In the genomic region with DNA sequence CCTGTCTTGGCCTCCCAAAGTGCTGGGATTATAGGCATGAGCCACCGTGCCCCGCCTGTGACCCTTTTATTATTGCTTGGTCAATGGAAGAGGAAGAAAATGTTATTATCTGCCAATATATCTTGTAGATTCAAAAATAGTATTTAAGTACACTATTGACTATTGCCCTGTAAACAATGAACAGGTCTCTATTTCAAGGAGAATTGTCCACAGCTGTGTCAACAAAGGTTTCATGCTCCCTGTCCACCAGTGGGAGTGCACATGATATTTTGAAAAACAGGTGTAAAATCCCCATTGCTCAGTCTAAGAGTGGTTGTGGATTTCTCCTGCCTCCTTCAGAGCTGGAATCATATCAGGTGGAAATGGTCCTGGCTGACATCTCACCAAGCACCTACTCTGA, we compare ENCODE assay signal across 23 cellular contexts. TPM values are rescaled to one million over a fixed set of nuclear protein-coding genes. Genes with fewer than 3 reads are reported as not detected.
A peak's percentile ranks its signal among the peaks of the same experiment; 100 is the strongest.
DNase-seq lines count a peak whose midpoint lies in the region; ATAC-seq and FAIRE-seq lines count a peak whose summit lies in the region.
"Had no signal": no experiment of that assay in that cellular context is flagged by ENCODE, and none has a peak within 500 bp of the region (broad histone marks: within the 10 kb centered on the region; RNA-seq: fewer than 3 reads in every experiment).

No MANE protein-coding gene starts in this region.

- no peak overlapping the region for H3K27ac Mint-ChIP-seq in activated CD8-positive, alpha-beta memory T cell treated with anti-CD3 and anti-CD28 coated beads, Interleukin-2, amount 10 ng/mL, durations not matched to agents 7 days and 5 days

- no peaks in the 10 kb centered on the region for H3K27me3 ChIP-seq in HAP-1 (ENCODE audit: low read depth)
- H3K27me3 ChIP-seq: Peyer's patch had no signal

- H3K36me3 Mint-ChIP-seq in activated CD8-positive, alpha-beta memory T cell treated with anti-CD3 and anti-CD28 coated beads, Interleukin-2, amount 10 ng/mL, durations not matched to agents 7 days and 5 days, result no peaks in the 10 kb centered on the region

- in situ Hi-C loops in HAP-1 (cut with MboI; ENCODE audit: low sequenced_read_pairs), result no loop called here

- H3K9me3 ChIP-seq in HAP-1, result no peaks in the 10 kb centered on the region
- H3K9me3 ChIP-seq: BE2C, Peyer's patch, SK-N-SH had no signal

- H3K4me3 ChIP-seq in HAP-1, result no peak overlapping the region
- H3K4me3 ChIP-seq: GM23248, Peyer's patch had no signal

- no peak for ATAC-seq in activated CD8-positive, alpha-beta memory T cell treated with anti-CD3 and anti-CD28 coated beads, Interleukin-2, amount 10 ng/mL, durations not matched to agents 7 days and 5 days

- CTCF ChIA-PET in activated CD8-positive, alpha-beta memory T cell treated with anti-CD3 and anti-CD28 coated beads, Interleukin-2, amount 10 ng/mL, durations not matched to agents 7 days and 5 days (lab: Charles Lee), result no interaction called here

- H3K27me3 Mint-ChIP-seq in activated CD8-positive, alpha-beta memory T cell treated with anti-CD3 and anti-CD28 coated beads, Interleukin-2, amount 10 ng/mL, durations not matched to agents 7 days and 5 days, result no peaks in the 10 kb centered on the region

- peaks cover 4% of the 10 kb centered on the region for H3K4me1 Mint-ChIP-seq in activated CD8-positive, alpha-beta memory T cell treated with anti-CD3 and anti-CD28 coated beads, Interleukin-2, amount 10 ng/mL, durations not matched to agents 7 days and 5 days

- no peak for FAIRE-seq in RCC 7860 (lab: Jason Lieb, UNC)
- FAIRE-seq: A204.1, GM12892, GM18507 had no signal

- no peaks in the 10 kb centered on the region for H3K4me1 ChIP-seq in HAP-1
- H3K4me1 ChIP-seq: BE2C, Peyer's patch had no signal

- H3K4me3 Mint-ChIP-seq in activated CD8-positive, alpha-beta memory T cell treated with anti-CD3 and anti-CD28 coated beads, Interleukin-2, amount 10 ng/mL, durations not matched to agents 7 days and 5 days, result no peak overlapping the region

- peak; percentile 59 for DNase-seq in NCI-H748 (lab: John Stamatoyannopoulos, UW; ENCODE audit: unreplicated experiment)
- DNase-seq in NCI-H748 treated with DMSO at 0.1 percent for 48 hours (lab: John Stamatoyannopoulos, UW), result no peak
- peak; percentile 87 for DNase-seq in DMS53 (lab: John Stamatoyannopoulos, UW)
- DNase-seq in NCI-H69 (lab: John Stamatoyannopoulos, UW), result peak; percentile 18
- peak; percentile 37 for DNase-seq in mesenteric fat pad (ENCODE audit: low spot score)
- DNase-seq in HAP-1 (ENCODE audit: low spot score in 2 of 2), result no peak
- no peak for DNase-seq in activated CD8-positive, alpha-beta memory T cell treated with anti-CD3 and anti-CD28 coated beads, Interleukin-2, amount 10 ng/mL, durations not matched to agents 7 days and 5 days
- no peak for DNase-seq in RCC 7860 (ENCODE audit: low spot score)
- DNase-seq: BE2C; CD4-positive, alpha-beta T cell; DMS79; GM23248; HCEC 1CT; NCI-H1092 treated with DMSO at 0.1 percent for 48 hours; NCI-H187; NCI-H446 treated with DMSO at 0.1 percent for 48 hours; NCI-H82; Right ventricle myocardium superior; SK-N-SH had no signal

- no peaks in the 10 kb centered on the region for H3K36me3 ChIP-seq in HAP-1 (replicated peaks)
- H3K36me3 ChIP-seq: BE2C, Peyer's patch had no signal

- H3K9me3 Mint-ChIP-seq in activated CD8-positive, alpha-beta memory T cell treated with anti-CD3 and anti-CD28 coated beads, Interleukin-2, amount 10 ng/mL, durations not matched to agents 7 days and 5 days (ENCODE audit: low read depth), result no peaks in the 10 kb centered on the region
- H3K9me3 Mint-ChIP-seq: CD4-positive, alpha-beta T cell had no signal

RNA-seq across cellular contexts. Expression of a gene that starts 36.5 kb away (rescaled TPM):
- total RNA-seq in mesenteric fat pad, result 29.2 TPM
- 1 to 10 TPM; 6.2 to 7.0 TPM for total RNA-seq in activated CD8-positive, alpha-beta memory T cell treated with anti-CD3 and anti-CD28 coated beads, Interleukin-2, amount 10 ng/mL, durations not matched to agents 7 days and 5 days

Comparison
In these comparisons a context has a peak if more than half of its experiments do, and no peak if none do; other contexts are left out.
1. DNase-seq: peak in NCI-H748 (single experiment), DMS53 (single experiment), NCI-H69 (single experiment) and mesenteric fat pad (single experiment); none in NCI-H748 treated with DMSO at 0.1 percent for 48 hours (single experiment), HAP-1 (0 of 2), activated CD8-positive, alpha-beta memory T cell treated with anti-CD3 and anti-CD28 coated beads, Interleukin-2, amount 10 ng/mL, durations not matched to agents 7 days and 5 days (single experiment) and RCC 7860 (single experiment).